11 cellular contexts compared by ENCODE assay signal in the genomic region with DNA sequence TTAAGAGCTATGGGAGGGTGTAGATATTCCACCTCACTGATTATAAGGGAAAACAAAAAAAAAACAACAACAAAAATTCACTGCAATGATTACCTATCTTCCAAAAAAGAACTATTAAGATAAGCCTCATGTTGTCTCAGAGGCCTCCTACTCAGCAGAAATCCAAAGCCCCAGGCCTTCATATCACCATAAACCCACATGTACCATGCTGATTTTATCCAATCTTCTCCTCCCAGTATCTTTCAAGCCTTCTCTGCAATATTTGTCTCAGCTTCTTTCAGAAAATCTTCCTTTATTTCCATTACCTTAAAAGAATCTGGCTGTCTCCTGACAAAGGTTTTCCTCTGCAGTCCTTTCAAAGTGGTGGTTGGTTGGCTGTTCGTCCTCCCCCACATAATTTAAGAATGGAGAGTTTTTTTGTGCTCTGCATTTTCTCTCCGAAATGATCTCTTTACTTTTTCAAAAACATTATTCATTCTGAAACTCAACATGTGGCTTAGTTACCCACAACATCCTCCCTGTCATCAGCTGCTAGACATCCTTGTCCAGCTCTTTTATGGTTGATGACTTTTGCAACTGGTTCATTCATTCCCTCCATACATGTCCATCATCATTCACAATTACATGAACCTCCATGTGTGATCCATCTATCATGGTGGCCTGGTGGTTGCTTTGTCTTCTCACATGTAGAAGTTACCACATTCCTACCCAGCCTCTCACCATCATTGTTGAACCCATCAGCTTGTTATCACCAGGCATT. TPM values are rescaled to one million over a fixed set of nuclear protein-coding genes. Genes with fewer than 3 reads are reported as not detected.
A peak's percentile ranks its signal among the peaks of the same experiment; 100 is the strongest.
DNase-seq lines count a peak whose midpoint lies in the region; ATAC-seq, FAIRE-seq and TF ChIP-seq lines count a peak whose summit lies in the region.
"Had no signal": no experiment of that assay in that cellular context is flagged by ENCODE, and none has a peak within 500 bp of the region (broad histone marks: within the 10 kb centered on the region; RNA-seq: fewer than 3 reads in every experiment).

No MANE protein-coding gene starts in this region.

- H3K9me3 ChIP-seq in psoas muscle, result no peaks in the 10 kb centered on the region
- no peaks in the 10 kb centered on the region for H3K9me3 ChIP-seq in HAP-1

- peak; percentile 82 for FAIRE-seq in GM19239 (lab: Jason Lieb, UNC)

- H3K9ac ChIP-seq in KMS-11, result no peak overlapping the region

- H3K4me1 ChIP-seq in KMS-11 (ENCODE audit: low read depth, poor library complexity, severe bottlenecking) (peaks cover 43% of the 10 kb centered on the region), psoas muscle (no peaks in the 10 kb centered on the region), HAP-1 (no peaks in the 10 kb centered on the region)

- no peaks in the 10 kb centered on the region for H3K79me2 ChIP-seq in KMS-11 (ENCODE audit: insufficient read depth, low read depth)

- no peak overlapping the region for H2AFZ ChIP-seq in KMS-11 (ENCODE audit: low read depth)

- no peaks in the 10 kb centered on the region for H4K20me1 ChIP-seq in KMS-11 (ENCODE audit: insufficient read depth)

- H3K27me3 ChIP-seq in KMS-11 (ENCODE audit: insufficient read depth, low read depth) (peaks cover 35% of the 10 kb centered on the region), psoas muscle (ENCODE audit: insufficient read depth in 3 of 3, low read length in 2 of 3) (no peaks in the 10 kb centered on the region), HAP-1 (ENCODE audit: low read depth) (no peaks in the 10 kb centered on the region)

- 84 to 92% (median 89%) methylated on average over 2 of the region's 2 CpGs for WGBS in psoas muscle, 3 donors

- H3K36me3 ChIP-seq in KMS-11 (ENCODE audit: insufficient read depth) (no peaks in the 10 kb centered on the region), psoas muscle (ENCODE audit: insufficient read depth in 1 of 2, low read depth in 1 of 2) (no peaks in the 10 kb centered on the region), HAP-1 (replicated peaks) (no peaks in the 10 kb centered on the region)

- peak; percentile 72 for ATAC-seq in HG02870 (IDR thresholded peaks at IDR 0.05; ENCODE audit: unreplicated experiment)
- ATAC-seq in psoas muscle, result no peak
- ATAC-seq in omental fat pad (ENCODE audit: low FRiP score), result no peak

- H3K4me2 ChIP-seq in KMS-11, result peak overlapping the region; percentile 42; the same call in 1 of the 2 replicates

- in situ Hi-C loops in HAP-1 (cut with MboI; ENCODE audit: low sequenced_read_pairs), result no loop called here

- TF ChIP-seq CTCF in GM12864 (IDR thresholded peaks at IDR 0.05; ENCODE audit: low read depth, low read length, missing control alignments) (no peak), KMS-11 (conservative IDR thresholded peaks at IDR 0.05; ENCODE audit: low read depth, low read length) (no peak), psoas muscle (IDR thresholded peaks at IDR 0.05) (no peak), omental fat pad (IDR thresholded peaks at IDR 0.05) (no peak)

- H3K27ac ChIP-seq in KMS-11 (no peak overlapping the region), psoas muscle (no peak overlapping the region)

- peak; percentile 18 for DNase-seq in GM12864 (ENCODE audit: low read depth)
- peak; percentile 6 for DNase-seq in GM19239 (ENCODE audit: insufficient read length, low spot score)
- no peak for DNase-seq in psoas muscle
- DNase-seq in NCI-H524 (lab: John Stamatoyannopoulos, UW), result no peak
- no peak for DNase-seq in omental fat pad (ENCODE audit: low spot score)
- no peak for DNase-seq in HAP-1 (ENCODE audit: low spot score in 2 of 2)
- DNase-seq: kidney glomerular epithelial cell had no signal

- H3K4me3 ChIP-seq in GM12864 (ENCODE audit: low read depth, low read length) (no peak overlapping the region), KMS-11 (IDR thresholded peaks at IDR 0.05; ENCODE audit: insufficient read depth, low read depth, low read length) (no peak overlapping the region), psoas muscle (no peak overlapping the region), HAP-1 (no peak overlapping the region)

- intact Hi-C loops in psoas muscle (cut with DNase I), result no loop called here

RNA-seq across cellular contexts. Expression of a gene that starts 2.9 kb away (rescaled TPM):
- total RNA-seq in psoas muscle, result not detected
- polyA plus RNA-seq in psoas muscle, result not detected
- not detected for total RNA-seq in omental fat pad
- total RNA-seq: osteocyte had no signal
- polyA plus RNA-seq: BJ had no signal

RNA-seq across cellular contexts. Expression of a gene that starts 50.1 kb away (rescaled TPM):
- total RNA-seq in psoas muscle, result under 1 TPM in 1 of 4 donors, not detected in 3; 0.17 TPM
- not detected for polyA plus RNA-seq in psoas muscle
- not detected for total RNA-seq in omental fat pad
- total RNA-seq: osteocyte had no signal
- polyA plus RNA-seq: BJ had no signal

RNA-seq across cellular contexts. Expression of a gene that starts 52.7 kb away (rescaled TPM):
- total RNA-seq in psoas muscle (not detected), omental fat pad (not detected)
- not detected for polyA plus RNA-seq in psoas muscle
- total RNA-seq: osteocyte had no signal
- polyA plus RNA-seq: BJ had no signal

Comparison
In these comparisons a context has a peak if more than half of its experiments do, and no peak if none do; other contexts are left out.
1. DNase-seq: peak in GM12864 (single experiment) and GM19239 (single experiment); none in psoas muscle (0 of 2), NCI-H524 (0 of 2), omental fat pad (single experiment) and HAP-1 (0 of 2).